Comparison of ENCODE assay signal across 1 cellular context in the genomic region with DNA sequence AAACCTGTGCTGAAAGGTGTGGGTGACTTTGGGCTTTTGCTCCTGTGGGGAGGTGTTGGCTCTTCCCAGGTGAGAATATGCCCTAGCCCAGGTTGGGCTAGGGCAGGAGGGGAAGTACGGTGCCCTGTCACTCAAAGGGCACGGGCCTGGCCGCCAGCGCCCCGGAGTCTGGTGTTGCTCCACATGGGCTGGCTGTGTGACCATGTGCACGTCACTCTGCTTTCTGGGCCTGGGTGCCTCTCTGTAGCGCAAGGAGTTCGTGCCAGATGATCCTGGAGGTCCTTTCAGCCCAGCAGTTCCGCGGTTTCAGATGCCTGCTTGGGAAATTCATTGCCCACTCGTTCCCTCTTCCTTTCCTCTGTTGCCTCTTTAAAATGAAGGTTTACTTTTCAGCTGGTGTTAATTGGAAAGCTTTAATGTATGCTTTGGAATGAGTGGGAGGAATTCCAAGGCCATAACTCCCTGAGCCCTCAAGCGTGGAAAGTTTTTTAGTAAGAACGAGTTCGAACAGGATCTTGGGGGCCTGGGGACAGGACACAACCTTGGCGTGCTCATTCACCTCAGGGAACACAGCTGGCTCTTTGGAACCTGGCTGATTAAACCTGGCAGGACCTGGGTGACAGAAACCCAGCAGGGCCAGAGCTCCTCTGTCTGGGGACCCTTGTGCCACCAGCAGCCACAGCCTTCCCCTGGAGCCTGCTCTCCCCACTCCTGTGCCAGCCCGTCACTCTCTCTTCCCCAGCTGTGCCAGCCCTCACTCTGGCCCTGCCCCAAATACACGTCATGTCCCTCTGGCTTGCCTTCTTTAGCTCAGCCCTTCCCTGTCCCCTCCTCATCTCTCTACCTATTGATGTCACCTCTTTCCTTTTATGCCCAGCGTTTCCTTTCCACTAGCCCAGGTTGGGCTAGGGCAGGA.
TF ChIP-seq lines count a peak whose summit lies in the region.

No MANE protein-coding gene starts in this region.

TF ChIP-seq in IMR-90, 13 proteins besides CTCF, POLR2A, EP300 and RAD21 (continued from another document):
- TF ChIP-seq, protein P1, sequence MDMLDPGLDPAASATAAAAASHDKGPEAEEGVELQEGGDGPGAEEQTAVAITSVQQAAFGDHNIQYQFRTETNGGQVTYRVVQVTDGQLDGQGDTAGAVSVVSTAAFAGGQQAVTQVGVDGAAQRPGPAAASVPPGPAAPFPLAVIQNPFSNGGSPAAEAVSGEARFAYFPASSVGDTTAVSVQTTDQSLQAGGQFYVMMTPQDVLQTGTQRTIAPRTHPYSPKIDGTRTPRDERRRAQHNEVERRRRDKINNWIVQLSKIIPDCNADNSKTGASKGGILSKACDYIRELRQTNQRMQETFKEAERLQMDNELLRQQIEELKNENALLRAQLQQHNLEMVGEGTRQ (IDR thresholded peaks at IDR 0.05; ENCODE audit: low read depth, low read length): no peak
- TF ChIP-seq FOS (IDR thresholded peaks at IDR 0.05; ENCODE audit: low read depth, low read length) (no peak), RCOR1 (IDR thresholded peaks at IDR 0.05; ENCODE audit: insufficient replicate concordance, low read length) (no peak), NFE2L2 (IDR thresholded peaks at IDR 0.05; ENCODE audit: low read depth, low read length) (no peak)
TF ChIP-seq in IMR-90: peak in this region for 0.
